Comparison of ENCODE assay signal across 22 cellular contexts in genomic region chr3:132325634-132326033, GRCh38. TPM values are rescaled to one million over a fixed set of nuclear protein-coding genes. Genes with fewer than 3 reads are reported as not detected.
DNase-seq lines count a peak whose midpoint lies in the region; ATAC-seq and TF ChIP-seq lines count a peak whose summit lies in the region.
"Had no signal": no experiment of that assay in that cellular context is flagged by ENCODE, and none has a peak within 500 bp of the region (broad histone marks: within the 10 kb centered on the region; RNA-seq: fewer than 3 reads in every experiment).

No MANE protein-coding gene starts in this region.

- no peak for TF ChIP-seq POLR2A in Peyer's patch (IDR thresholded peaks at IDR 0.05)

- no peak overlapping the region; the same call in 1 of the 2 replicates for H2AFZ ChIP-seq in OCI-LY3 (ENCODE audit: low read depth, low read length)

- H3K36me3 ChIP-seq in OCI-LY3 (replicated peaks; ENCODE audit: low read depth, low read length) (no peaks in the 10 kb centered on the region), lung (ENCODE audit: control insufficient read depth in 2 of 2, insufficient read depth in 2 of 2, low read length in 2 of 2) (no peaks in the 10 kb centered on the region), ascending aorta (no peaks in the 10 kb centered on the region), Peyer's patch (no peaks in the 10 kb centered on the region)
- H3K36me3 ChIP-seq: spleen had no signal

- peak; percentile 45 to 55 for DNase-seq in AML-193 (lab: John Stamatoyannopoulos, UW)
- no peak for DNase-seq in lung (ENCODE audit: low spot score)
- no peak for DNase-seq in ascending aorta (ENCODE audit: low spot score in 2 of 2)
- DNase-seq in Peyer's patch, result no peak
- no peak for DNase-seq in AG08395 (ENCODE audit: low spot score)
- DNase-seq: activated CD8-positive, alpha-beta memory T cell treated with anti-CD3 and anti-CD28 coated beads, Interleukin-2, amount 50 U/mL, for 48 hours; activated gamma-delta T cell; H7; hippocampal formation; islet precursor cell; mesenchymal stem cell; NCI-H2171; NCI-H748 treated with DMSO at 0.1 percent for 48 hours; SK-N-SH; spleen; stimulated activated CD8-positive, alpha-beta memory T cell treated with anti-CD3 and anti-CD28 coated beads, Interleukin-4, amount 100 ng/mL, for 48 hours had no signal

- H3K9me3 ChIP-seq in OCI-LY3 (ENCODE audit: insufficient read depth, low read length) (no peaks in the 10 kb centered on the region), lung (ENCODE audit: control insufficient read depth in 2 of 2, insufficient read depth in 1 of 2, low read length in 1 of 2) (no peaks in the 10 kb centered on the region), ascending aorta (no peaks in the 10 kb centered on the region), Peyer's patch (no peaks in the 10 kb centered on the region)
- H3K9me3 ChIP-seq: SK-N-SH, spleen had no signal

- H3K4me3 ChIP-seq in OCI-LY3 (ENCODE audit: low read length), result peak overlapping the region; percentile 38
- H3K4me3 ChIP-seq in lung, result no peak overlapping the region
- no peak overlapping the region for H3K4me3 ChIP-seq in ascending aorta
- H3K4me3 ChIP-seq in Peyer's patch, result no peak overlapping the region
- H3K4me3 ChIP-seq: spleen had no signal

- H3K4me2 ChIP-seq in OCI-LY3 (ENCODE audit: low read length), result peak overlapping the region; percentile 66
- H3K4me2 ChIP-seq: SK-N-SH had no signal

- 45 to 52% methylated on average over 2 of the region's 2 CpGs for WGBS in lung, 2 donors

- intact Hi-C loops in ascending aorta (cut with DNase I), result no loop called here

- peak overlapping the region; percentile 39 for H3K27ac ChIP-seq in OCI-LY3 (ENCODE audit: low read length)
- no peak overlapping the region for H3K27ac ChIP-seq in lung (ENCODE audit: low read depth in 1 of 2, low read length in 1 of 2)
- H3K27ac ChIP-seq in ascending aorta, result no peak overlapping the region
- H3K27ac ChIP-seq in Peyer's patch, result no peak overlapping the region
- H3K27ac ChIP-seq: spleen had no signal

- peak overlapping the region; percentile 6; the same call in 1 of the 2 replicates for H3K9ac ChIP-seq in OCI-LY3 (ENCODE audit: low read length)
- H3K9ac ChIP-seq: SK-N-SH had no signal

- peak; percentile 47 for ATAC-seq in GM19397 (IDR thresholded peaks at IDR 0.05; ENCODE audit: unreplicated experiment)
- ATAC-seq in lung (ENCODE audit: insufficient read depth, low FRiP score), result peak; percentile 20
- ATAC-seq in HG03457 (IDR thresholded peaks at IDR 0.05; ENCODE audit: unreplicated experiment), result no peak
- ATAC-seq: natural killer cell treated with Interleukin-12 subunit alpha and Interleukin-12 subunit beta and Interleukin-15 and Interleukin-18, amount 100 ng/mL, for 72 hours had no signal

- TF ChIP-seq CTCF in OCI-LY3 (IDR thresholded peaks at IDR 0.05; ENCODE audit: low read depth, low read length) (no peak), lung (IDR thresholded peaks at IDR 0.05; ENCODE audit: control extremely low read depth, extremely low read depth) (no peak), ascending aorta (IDR thresholded peaks at IDR 0.05) (no peak), Peyer's patch (IDR thresholded peaks at IDR 0.05) (no peak)

- H3K4me1 ChIP-seq in OCI-LY3 (ENCODE audit: low read length) (peaks cover 22% of the 10 kb centered on the region), lung (ENCODE audit: control insufficient read depth in 2 of 2, insufficient read depth in 2 of 2, low read length in 2 of 2) (no peaks in the 10 kb centered on the region), ascending aorta (no peaks in the 10 kb centered on the region), Peyer's patch (no peaks in the 10 kb centered on the region)
- H3K4me1 ChIP-seq: spleen had no signal

- H4K20me1 ChIP-seq in OCI-LY3 (ENCODE audit: insufficient read depth, low read length), result no peaks in the 10 kb centered on the region

- H3K79me2 ChIP-seq in OCI-LY3 (ENCODE audit: low read length), result no peaks in the 10 kb centered on the region

- H3K27me3 ChIP-seq in OCI-LY3 (ENCODE audit: low read depth, low read length), result no peaks in the 10 kb centered on the region
- H3K27me3 ChIP-seq in lung (ENCODE audit: control insufficient read depth, insufficient read depth), result no peaks in the 10 kb centered on the region
- no peaks in the 10 kb centered on the region for H3K27me3 ChIP-seq in ascending aorta
- no peaks in the 10 kb centered on the region for H3K27me3 ChIP-seq in Peyer's patch

RNA-seq across cellular contexts. Expression of gene ACP3, which starts 8.4 kb away (rescaled TPM):
- total RNA-seq in lung (10 to 100 TPM; 19.9 to 66.4 TPM), ascending aorta (0.43 TPM), Peyer's patch (10 to 100 TPM in 2 of 4 donors, 1 to 10 TPM in 2; 1.0 to 41.3 (median 7.9) TPM)
- 1 to 10 TPM; 3.5 to 9.0 TPM for polyA plus RNA-seq in lung
- total RNA-seq: endothelial cell of umbilical vein; natural killer cell treated with Interleukin-12 subunit alpha and Interleukin-12 subunit beta and Interleukin-15 and Interleukin-18, amount 100 ng/mL, for 72 hours; pulmonary artery endothelial cell had no signal
- polyA plus RNA-seq: endothelial cell of umbilical vein had no signal

Comparison
In these comparisons a context has a peak if more than half of its experiments do, and no peak if none do; other contexts are left out.
1. DNase-seq: peak in AML-193 (2 of 2); none in lung (single experiment), ascending aorta (0 of 2), Peyer's patch (0 of 3) and AG08395 (single experiment).